In genomic region chr13:42574011-42574410, GRCh38 we compare ENCODE assay signal across 8 cellular contexts. TPM values are rescaled to one million over a fixed set of nuclear protein-coding genes. Genes with fewer than 3 reads are reported as not detected.
DNase-seq lines count a peak whose midpoint lies in the region; ATAC-seq and TF ChIP-seq lines count a peak whose summit lies in the region.

TSS of gene TNFSF11 (plus strand) at chr13:42574152. CDS start at chr13:42574304, 152 bp downstream.

- H3K27ac ChIP-seq in esophagus muscularis mucosa (replicated peaks in 1 of 4) (no peak within 1 kb of the TSS), psoas muscle (no peak within 1 kb of the TSS)

- ATAC-seq in GM21737 (IDR thresholded peaks at IDR 0.05; ENCODE audit: unreplicated experiment) (peak; percentile 33), T-helper 17 cell (peak; percentile 46), psoas muscle (no peak)

- WGBS in esophagus muscularis mucosa = 2% methylated on average over 21 of the region's 39 CpGs
- 1 to 4% (median 3%) methylated on average over 25 to 39 of the region's 39 CpGs for WGBS in psoas muscle, 3 donors

- no peak for TF ChIP-seq EP300 in esophagus muscularis mucosa (IDR thresholded peaks at IDR 0.05)

- H3K4me3 Mint-ChIP-seq in T-helper 17 cell = peak within 1 kb of the TSS; percentile 92

- peaks cover 55% of the 10 kb centered on the region for H3K27me3 Mint-ChIP-seq in T-helper 17 cell

- H3K36me3 ChIP-seq in esophagus muscularis mucosa (no peaks in the 10 kb centered on the region), psoas muscle (ENCODE audit: insufficient read depth in 1 of 2, low read depth in 1 of 2) (no peaks in the 10 kb centered on the region), BE2C (no peaks in the 10 kb centered on the region)

- no peak within 1 kb of the TSS for H3K27ac Mint-ChIP-seq in T-helper 17 cell

- H3K4me3 ChIP-seq in GM12864 (ENCODE audit: low read depth, low read length) (peak within 1 kb of the TSS; percentile 67), esophagus muscularis mucosa (peak within 1 kb of the TSS; percentile 28 to 50 (median 39)), psoas muscle (peak within 1 kb of the TSS; percentile 39), BE2C (ENCODE audit: low read depth, low read length) (no peak within 1 kb of the TSS)

- peaks cover 3% of the 10 kb centered on the region for H3K36me3 Mint-ChIP-seq in T-helper 17 cell (ENCODE audit: low read depth)

- H3K9me3 ChIP-seq in T-helper 17 cell (ENCODE audit: control insufficient read depth, low read length, poor library complexity, severe bottlenecking) (no peaks in the 10 kb centered on the region), esophagus muscularis mucosa (no peaks in the 10 kb centered on the region), psoas muscle (no peaks in the 10 kb centered on the region), BE2C (no peaks in the 10 kb centered on the region; the same call in 1 of the 2 replicates)

- no peak for TF ChIP-seq POLR2A in esophagus muscularis mucosa (IDR thresholded peaks at IDR 0.05; ENCODE audit: low read depth)

- H3K27me3 ChIP-seq in esophagus muscularis mucosa (peaks cover 0 to 33% (median 13%) of the 10 kb centered on the region in 4 donors), psoas muscle (ENCODE audit: insufficient read depth in 3 of 3, low read length in 2 of 3) (peaks cover 0 to 41% (median 10%) of the 10 kb centered on the region in 3 donors), BE2C (peaks cover 76% of the 10 kb centered on the region)

- DNase-seq in GM12864 (ENCODE audit: low read depth) (no peak), T-helper 17 cell (no peak), esophagus muscularis mucosa (ENCODE audit: extremely low spot score) (no peak), psoas muscle (no peak), LoVo (ENCODE audit: low spot score) (no peak), A172 (ENCODE audit: low spot score) (no peak), BE2C (no peak)

- TF ChIP-seq CTCF in GM12864 (IDR thresholded peaks at IDR 0.05; ENCODE audit: low read depth, low read length, missing control alignments) (no peak), esophagus muscularis mucosa (IDR thresholded peaks at IDR 0.05) (no peak), psoas muscle (IDR thresholded peaks at IDR 0.05) (no peak), BE2C (IDR thresholded peaks at IDR 0.05; ENCODE audit: low read depth, low read length) (no peak)

- H3K4me1 Mint-ChIP-seq in T-helper 17 cell = peaks cover 15% of the 10 kb centered on the region

- H3K4me1 ChIP-seq in esophagus muscularis mucosa (peaks cover 12 to 14% (median 14%) of the 10 kb centered on the region in 4 donors), psoas muscle (no peaks in the 10 kb centered on the region), BE2C (no peaks in the 10 kb centered on the region)

- intact Hi-C loops in esophagus muscularis mucosa (cut with DNase I) (no loop called here), psoas muscle (cut with DNase I) (no loop called here)

RNA-seq across cellular contexts. Expression of gene TNFSF11, which starts in this region (rescaled TPM):
- total RNA-seq in T-helper 17 cell = not detected
- under 1 TPM in 1 of 4 donors, not detected in 3; 0.17 TPM for total RNA-seq in esophagus muscularis mucosa
- not detected for total RNA-seq in psoas muscle
- not detected for polyA plus RNA-seq in psoas muscle
- not detected in 2 replicates for total RNA-seq in A172 (2014; rRNA removed; shearing (Covaris generic))
- polyA plus RNA-seq in BE2C (2012; ENCODE audit: insufficient read depth, insufficient read length, low read depth) = not detected

Comparison
In these comparisons a context has a peak if more than half of its experiments do, and no peak if none do; other contexts are left out.
1. Peak in ATAC-seq in T-helper 17 cell; RNA of the gene not detected or under 1 TPM.